ENCODE assay signal across 23 cellular contexts in the genomic region with DNA sequence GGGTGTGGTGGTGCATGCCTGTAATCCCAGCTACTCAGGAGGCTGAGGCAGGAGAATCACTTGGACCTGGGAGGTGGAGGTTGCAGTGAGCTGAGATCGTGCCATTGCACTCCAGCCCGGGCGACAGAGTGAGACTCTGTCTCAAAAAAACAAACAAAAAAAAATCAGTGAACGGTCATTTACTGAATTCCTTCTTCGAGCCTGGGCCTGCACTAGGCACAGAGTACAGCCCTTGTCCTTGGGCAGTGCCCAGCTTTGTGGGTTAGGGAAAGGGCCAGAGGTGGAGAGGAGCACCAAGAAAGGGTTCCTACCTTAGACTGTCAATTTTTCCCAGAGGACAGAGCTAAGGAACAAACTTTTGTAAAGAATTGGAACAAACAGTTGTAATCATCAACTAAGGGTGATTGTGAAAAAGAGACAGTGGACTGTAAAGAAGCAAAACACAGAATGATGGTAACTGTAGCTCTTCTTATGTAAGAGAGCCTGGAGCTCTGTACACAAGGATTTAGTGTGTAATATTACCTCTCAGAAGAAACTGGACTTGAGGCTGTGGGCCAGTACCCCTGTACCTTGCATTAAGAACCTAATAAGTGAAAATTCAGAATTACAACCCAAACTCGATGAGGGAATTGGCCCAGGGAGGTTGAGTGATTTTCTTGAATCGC. TPM values are rescaled to one million over a fixed set of nuclear protein-coding genes. Genes with fewer than 3 reads are reported as not detected.
DNase-seq lines count a peak whose midpoint lies in the region; ATAC-seq, FAIRE-seq and TF ChIP-seq lines count a peak whose summit lies in the region.
"Had no signal": no experiment of that assay in that cellular context is flagged by ENCODE, and none has a peak within 500 bp of the region (broad histone marks: within the 10 kb centered on the region; RNA-seq: fewer than 3 reads in every experiment).

No MANE protein-coding gene starts in this region.

- 25 to 27% methylated on average over 7 of the region's 7 CpGs for WGBS in body of pancreas, 2 donors
- WGBS in pancreas, 2 donors = 13 to 27% methylated on average over 7 of the region's 7 CpGs

- no peaks in the 10 kb centered on the region for H3K36me3 ChIP-seq in KMS-11 (ENCODE audit: insufficient read depth)
- no peaks in the 10 kb centered on the region for H3K36me3 ChIP-seq in body of pancreas (replicated peaks in 1 of 2; ENCODE audit: insufficient read depth in 1 of 2, low read depth in 2 of 2)
- H3K36me3 ChIP-seq in pancreas = no peaks in the 10 kb centered on the region
- H3K36me3 ChIP-seq in Karpas-422 (ENCODE audit: insufficient read depth, low read length) = no peaks in the 10 kb centered on the region
- H3K36me3 ChIP-seq: BE2C, BLaER1 had no signal

- TF ChIP-seq CTCF in KMS-11 (conservative IDR thresholded peaks at IDR 0.05; ENCODE audit: low read depth, low read length) (no peak), body of pancreas (IDR thresholded peaks at IDR 0.05) (no peak), nephron progenitor cell (IDR thresholded peaks at IDR 0.05) (no peak), pancreas (IDR thresholded peaks at IDR 0.05) (no peak), natural killer cell (IDR thresholded peaks at IDR 0.05) (no peak)

- no peak overlapping the region for H3K4me3 ChIP-seq in KMS-11 (IDR thresholded peaks at IDR 0.05; ENCODE audit: insufficient read depth, low read depth, low read length)
- no peak overlapping the region for H3K4me3 ChIP-seq in body of pancreas
- no peak overlapping the region for H3K4me3 ChIP-seq in pancreas
- no peak overlapping the region for H3K4me3 ChIP-seq in Karpas-422 (ENCODE audit: low read length)
- H3K4me3 ChIP-seq: BLaER1 had no signal

- TF ChIP-seq POLR2A in body of pancreas (IDR thresholded peaks at IDR 0.05) = no peak

- peaks cover 13% of the 10 kb centered on the region for H3K4me1 ChIP-seq in KMS-11 (ENCODE audit: low read depth, poor library complexity, severe bottlenecking)
- H3K4me1 ChIP-seq in body of pancreas = peaks cover 60% of the 10 kb centered on the region
- H3K4me1 ChIP-seq in pancreas = peaks cover 33 to 46% (median 38%) of the 10 kb centered on the region in 3 donors
- H3K4me1 ChIP-seq in Karpas-422 (ENCODE audit: low read length) = 0 out of 2 replicates have a peak, but pooled peaks cover 4% of the 10 kb centered on the region
- H3K4me1 ChIP-seq: BLaER1 had no signal

- H3K4me2 ChIP-seq in KMS-11 (no peak overlapping the region), Karpas-422 (ENCODE audit: low read depth, low read length, poor library complexity, severe bottlenecking) (no peak overlapping the region)
- H3K4me2 ChIP-seq: BLaER1 had no signal

- H3K9me3 Mint-ChIP-seq in nephron progenitor cell (no peaks in the 10 kb centered on the region), natural killer cell (no peaks in the 10 kb centered on the region)
- H3K9me3 Mint-ChIP-seq: CD4-positive, alpha-beta memory T cell; CD4-positive, CD25-positive, alpha-beta regulatory T cell; CD8-positive, alpha-beta memory T cell had no signal

- H3K9me2 ChIP-seq in Karpas-422 (replicated peaks; ENCODE audit: insufficient read depth, low read length) = no peaks in the 10 kb centered on the region

- H3K79me2 ChIP-seq in KMS-11 (ENCODE audit: insufficient read depth, low read depth) (no peaks in the 10 kb centered on the region), Karpas-422 (ENCODE audit: low read length) (no peaks in the 10 kb centered on the region)

- peaks cover 22% of the 10 kb centered on the region for H3K4me1 Mint-ChIP-seq in nephron progenitor cell
- H3K4me1 Mint-ChIP-seq in natural killer cell = peaks cover 0 to 5% of the 10 kb centered on the region in 2 donors
- H3K4me1 Mint-ChIP-seq: CD8-positive, alpha-beta memory T cell had no signal

- H3K27ac ChIP-seq in KMS-11 = peak overlapping the region; percentile 62; the same call in 1 of the 2 replicates
- H3K27ac ChIP-seq in body of pancreas = peak overlapping the region; percentile 72 to 83 (median 78)
- H3K27ac ChIP-seq in pancreas = peak overlapping the region; percentile 20 to 89 (median 58)
- no peak overlapping the region for H3K27ac ChIP-seq in Karpas-422 (ENCODE audit: low read length)
- H3K27ac ChIP-seq: BLaER1 had no signal

- H3K36me3 Mint-ChIP-seq in nephron progenitor cell (ENCODE audit: low read depth) (peaks cover 27% of the 10 kb centered on the region), natural killer cell (no peaks in the 10 kb centered on the region)
- H3K36me3 Mint-ChIP-seq: CD14-positive monocyte; CD4-positive, alpha-beta memory T cell had no signal

- H3K9me3 ChIP-seq in body of pancreas (no peaks in the 10 kb centered on the region), pancreas (no peaks in the 10 kb centered on the region), Karpas-422 (ENCODE audit: low read length) (no peaks in the 10 kb centered on the region)
- H3K9me3 ChIP-seq: BE2C, BLaER1 had no signal

- ATAC-seq in body of pancreas (peak; percentile 34), pancreas (peak; percentile 35 to 58 (median 40)), natural killer cell (no peak)

- H3K4me3 Mint-ChIP-seq in nephron progenitor cell (no peak overlapping the region), natural killer cell (no peak overlapping the region)
- H3K4me3 Mint-ChIP-seq: CD14-positive monocyte; CD4-positive, alpha-beta memory T cell; CD4-positive, CD25-positive, alpha-beta regulatory T cell; CD8-positive, alpha-beta memory T cell had no signal

- H3K27me3 Mint-ChIP-seq in nephron progenitor cell (ENCODE audit: low read depth, poor library complexity) (peaks cover 8% of the 10 kb centered on the region), natural killer cell (ENCODE audit: low read depth in 2 of 2) (peaks cover 0 to 8% of the 10 kb centered on the region in 2 donors)
- H3K27me3 Mint-ChIP-seq: CD4-positive, alpha-beta memory T cell; CD4-positive, CD25-positive, alpha-beta regulatory T cell; CD8-positive, alpha-beta memory T cell had no signal

- no peaks in the 10 kb centered on the region for H3K27me3 ChIP-seq in KMS-11 (ENCODE audit: insufficient read depth, low read depth)
- H3K27me3 ChIP-seq in body of pancreas = no peaks in the 10 kb centered on the region
- no peaks in the 10 kb centered on the region for H3K27me3 ChIP-seq in pancreas
- 0 out of 2 replicates have a peak, but pooled peaks cover 2% of the 10 kb centered on the region for H3K27me3 ChIP-seq in Karpas-422 (ENCODE audit: low read length)
- H3K27me3 ChIP-seq: BE2C, BLaER1 had no signal

- H3K27ac Mint-ChIP-seq in nephron progenitor cell (peak overlapping the region; percentile 45), natural killer cell (no peak overlapping the region)
- H3K27ac Mint-ChIP-seq: CD4-positive, CD25-positive, alpha-beta regulatory T cell; CD8-positive, alpha-beta memory T cell had no signal

- FAIRE-seq in pancreas (lab: Jason Lieb, UNC) = no peak
- FAIRE-seq: A204.1, GM12891, GM19239 had no signal

- DNase-seq in body of pancreas (no peak), nephron progenitor cell (no peak), pancreas (no peak), natural killer cell (no peak), Karpas-422 (no peak), iPS-NIHi7 (ENCODE audit: extremely low spot score) (no peak)
- DNase-seq: 8988T; ACHN; BE2C; CD4-positive, alpha-beta memory T cell; CD4-positive, CD25-positive, alpha-beta regulatory T cell; CD8-positive, alpha-beta memory T cell; DMS 273 treated with DMSO at 0.1 percent for 48 hours; DMS79; DND-41; EL; GDM1 had no signal

- no peak overlapping the region for H2AFZ ChIP-seq in KMS-11 (ENCODE audit: low read depth)
- no peak overlapping the region for H2AFZ ChIP-seq in Karpas-422 (ENCODE audit: low read length)

- H3K9ac ChIP-seq in KMS-11 (no peak overlapping the region), Karpas-422 (ENCODE audit: low read length) (no peak overlapping the region)
- H3K9ac ChIP-seq: BLaER1 had no signal

- intact Hi-C loops in body of pancreas (cut with DNase I) (no loop called here), pancreas (cut with DNase I) (no loop called here), natural killer cell (cut with micrococcal nuclease) (no loop called here)

- H4K20me1 ChIP-seq in KMS-11 (ENCODE audit: insufficient read depth) (no peaks in the 10 kb centered on the region), Karpas-422 (ENCODE audit: insufficient read depth, low read depth, low read length) (no peaks in the 10 kb centered on the region)
- H4K20me1 ChIP-seq: BLaER1 had no signal

RNA-seq across cellular contexts. Expression of gene GVQW3, which starts 10.8 kb away (rescaled TPM):
- total RNA-seq in body of pancreas = 10 to 100 TPM; 11.2 to 16.2 TPM
- total RNA-seq in pancreas = 1 to 10 TPM; 2.3 to 9.1 (median 4.6) TPM
- 1 to 10 TPM; 1.8 to 1.9 TPM for polyA plus RNA-seq in pancreas
- 1 to 10 TPM; 3.2 to 5.6 (median 4.0) TPM for total RNA-seq in natural killer cell
- 15.8 and 18.5 TPM in 2 replicates for total RNA-seq in Karpas-422 (2014; rRNA removed; shearing (Covaris generic); ENCODE audit: low replicate concordance)

RNA-seq across cellular contexts. Expression of gene THAP12, which starts 11.0 kb away (rescaled TPM):
- total RNA-seq in body of pancreas (10 to 100 TPM; 42.5 to 47.5 TPM), pancreas (10 to 100 TPM; 19.4 to 41.7 (median 31.9) TPM), natural killer cell (10 to 100 TPM; 56.0 to 66.1 (median 64.3) TPM)
- polyA plus RNA-seq in pancreas = 10 to 100 TPM; 20.1 to 22.6 TPM
- total RNA-seq in Karpas-422 (2014; rRNA removed; shearing (Covaris generic); ENCODE audit: low replicate concordance) = 59.7 and 126 TPM in 2 replicates

RNA-seq across cellular contexts. Expression of gene EMSY, which starts 52.9 kb away (rescaled TPM):
- total RNA-seq in body of pancreas (10 to 100 TPM; 13.5 to 30.3 TPM), pancreas (10 to 100 TPM in 2 of 6 donors, 1 to 10 TPM in 4; 5.8 to 14.0 (median 8.7) TPM), natural killer cell (10 to 100 TPM; 36.0 to 43.8 (median 39.4) TPM)
- 1 to 10 TPM; 4.6 to 4.7 TPM for polyA plus RNA-seq in pancreas
- total RNA-seq in Karpas-422 (2014; rRNA removed; shearing (Covaris generic); ENCODE audit: low replicate concordance) = 40.3 and 45.2 TPM in 2 replicates

Comparison
In these comparisons a context has a peak if more than half of its experiments do, and no peak if none do; other contexts are left out.
1. ATAC-seq: peak in body of pancreas (single experiment) and pancreas (4 of 4); none in natural killer cell (0 of 3).